Comparison of ENCODE assay signal across 1 cellular context in the genomic region with DNA sequence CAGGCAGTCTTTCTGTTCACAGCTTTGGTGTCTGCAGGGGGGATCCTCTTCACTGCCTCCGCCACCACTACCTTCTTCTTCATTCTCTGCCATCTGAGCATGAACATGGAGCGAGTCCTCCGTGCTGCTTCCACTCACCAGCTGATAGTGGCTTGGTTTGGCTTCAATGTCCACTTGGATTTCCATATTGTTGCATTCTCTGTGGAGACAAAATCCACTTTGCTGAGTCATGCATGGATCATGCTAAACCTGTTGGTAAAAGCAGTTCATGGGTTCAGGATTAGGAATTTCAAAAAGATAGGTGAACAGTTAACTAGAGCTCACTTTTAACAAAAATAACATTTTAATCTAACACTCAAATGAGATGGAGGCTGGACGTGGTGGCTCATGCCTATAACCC.
TF ChIP-seq lines count a peak whose summit lies in the region.

No MANE protein-coding gene starts in this region.

TF ChIP-seq in IMR-90, 13 proteins besides CTCF, POLR2A, EP300 and RAD21 (continued from another document):
- TF ChIP-seq MAFK (IDR thresholded peaks at IDR 0.05; ENCODE audit: low read depth, low read length) (peak; percentile 35; the same call in 1 of the 2 replicates), BHLHE40 (IDR thresholded peaks at IDR 0.05; ENCODE audit: low read depth, low read length) (no peak), CEBPB (IDR thresholded peaks at IDR 0.05; ENCODE audit: low read depth, low read length) (no peak), CHD1 (IDR thresholded peaks at IDR 0.05; ENCODE audit: low read depth, low read length) (no peak), MXI1 (IDR thresholded peaks at IDR 0.05; ENCODE audit: borderline replicate concordance, low read depth, low read length) (no peak)
TF ChIP-seq in IMR-90: peak in this region for 2.
